Comparison of ENCODE assay signal across 1 cellular context in the genomic region with DNA sequence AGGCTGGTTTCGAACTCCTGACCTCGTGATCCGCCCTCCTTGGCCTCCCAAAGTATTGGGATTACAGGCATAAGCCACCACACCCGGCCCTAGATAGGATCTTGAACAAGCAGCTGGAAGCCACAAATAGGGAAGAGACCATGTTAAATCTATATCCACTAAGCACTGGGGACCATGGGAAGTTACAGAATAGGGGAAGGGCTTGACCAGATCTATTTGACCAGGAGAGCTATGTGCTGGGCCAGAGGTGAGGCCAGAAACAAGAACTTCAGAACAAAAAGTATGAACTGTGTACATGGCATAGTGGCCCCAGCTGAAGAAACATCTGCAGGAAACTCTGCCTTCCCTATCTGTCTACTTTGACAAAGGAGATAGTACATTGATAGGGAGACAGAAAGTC.
TF ChIP-seq lines count a peak whose summit lies in the region.

No MANE protein-coding gene starts in this region.

TF ChIP-seq in HCT116, 20 proteins besides CTCF, POLR2A, EP300 and RAD21 (continued from another document):
- TF ChIP-seq, protein P1, sequence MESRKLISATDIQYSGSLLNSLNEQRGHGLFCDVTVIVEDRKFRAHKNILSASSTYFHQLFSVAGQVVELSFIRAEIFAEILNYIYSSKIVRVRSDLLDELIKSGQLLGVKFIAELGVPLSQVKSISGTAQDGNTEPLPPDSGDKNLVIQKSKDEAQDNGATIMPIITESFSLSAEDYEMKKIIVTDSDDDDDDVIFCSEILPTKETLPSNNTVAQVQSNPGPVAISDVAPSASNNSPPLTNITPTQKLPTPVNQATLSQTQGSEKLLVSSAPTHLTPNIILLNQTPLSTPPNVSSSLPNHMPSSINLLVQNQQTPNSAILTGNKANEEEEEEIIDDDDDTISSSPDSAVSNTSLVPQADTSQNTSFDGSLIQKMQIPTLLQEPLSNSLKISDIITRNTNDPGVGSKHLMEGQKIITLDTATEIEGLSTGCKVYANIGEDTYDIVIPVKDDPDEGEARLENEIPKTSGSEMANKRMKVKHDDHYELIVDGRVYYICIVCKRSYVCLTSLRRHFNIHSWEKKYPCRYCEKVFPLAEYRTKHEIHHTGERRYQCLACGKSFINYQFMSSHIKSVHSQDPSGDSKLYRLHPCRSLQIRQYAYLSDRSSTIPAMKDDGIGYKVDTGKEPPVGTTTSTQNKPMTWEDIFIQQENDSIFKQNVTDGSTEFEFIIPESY (IDR thresholded peaks at IDR 0.05; ENCODE audit: extremely low read depth, insufficient replicate concordance, low read length) = no peak
